ENCODE assay signal across 17 cellular contexts in genomic region chr11:61345170-61345610, GRCh38. TPM values are rescaled to one million over a fixed set of nuclear protein-coding genes. Genes with fewer than 3 reads are reported as not detected.
A peak's percentile ranks its signal among the peaks of the same experiment; 100 is the strongest.
DNase-seq lines count a peak whose midpoint lies in the region; ATAC-seq and TF ChIP-seq lines count a peak whose summit lies in the region.
"Had no signal": no experiment of that assay in that cellular context is flagged by ENCODE, and none has a peak within 500 bp of the region (broad histone marks: within the 10 kb centered on the region; RNA-seq: fewer than 3 reads in every experiment).

No MANE protein-coding gene starts in this region.

- ATAC-seq in HG03442 (IDR thresholded peaks at IDR 0.05; ENCODE audit: unreplicated experiment) (no peak), HG03378 (IDR thresholded peaks at IDR 0.05; ENCODE audit: unreplicated experiment) (no peak)

- TF ChIP-seq CTCF in BE2C (IDR thresholded peaks at IDR 0.05; ENCODE audit: low read depth, low read length): no peak
- TF ChIP-seq CTCF in coronary artery (IDR thresholded peaks at IDR 0.05): no peak
- TF ChIP-seq CTCF in ovary (IDR thresholded peaks at IDR 0.05): no peak

- no peaks in the 10 kb centered on the region for H3K9me3 Mint-ChIP-seq in activated CD4-positive, alpha-beta memory T cell treated with anti-CD3 and anti-CD28 coated beads, Interleukin-2, amount 10 ng/mL, durations not matched to agents 7 days and 5 days
- H3K9me3 Mint-ChIP-seq: activated T-helper 2 cell treated with anti-CD3 and anti-CD28 coated beads, Interferon-gamma antibody, Interleukin-2, Interleukin-4, amounts not matched to agents 10 μg/mL and 5 μg/mL and 100 μg/mL, durations not matched to agents 14 hours and 24 hours and 36 hours had no signal

- H3K27ac ChIP-seq in coronary artery (peak overlapping the region in 1 of 2 donors; percentile 15), ovary (peak overlapping the region; percentile 55 to 77)
- H3K27ac ChIP-seq: ascending aorta, thoracic aorta had no signal

- H3K4me1 Mint-ChIP-seq in activated CD4-positive, alpha-beta memory T cell treated with anti-CD3 and anti-CD28 coated beads, Interleukin-2, amount 10 ng/mL, durations not matched to agents 7 days and 5 days: peaks cover 2% of the 10 kb centered on the region

- H3K36me3 ChIP-seq in BE2C: no peaks in the 10 kb centered on the region
- no peaks in the 10 kb centered on the region for H3K36me3 ChIP-seq in ovary

- intact Hi-C loops in ovary (cut with DNase I): no loop called here

- 5 to 40% (median 17%) methylated on average over 4 of the region's 4 CpGs for WGBS in ovary, 3 donors

- TF ChIP-seq EP300 in ovary (IDR thresholded peaks at IDR 0.05): no peak

- no peaks in the 10 kb centered on the region for H3K27me3 ChIP-seq in BE2C
- H3K27me3 ChIP-seq in ovary: no peaks in the 10 kb centered on the region
- H3K27me3 ChIP-seq: ascending aorta had no signal

- CTCF ChIA-PET in activated CD4-positive, alpha-beta memory T cell treated with anti-CD3 and anti-CD28 coated beads, Interleukin-2, amount 10 ng/mL, durations not matched to agents 7 days and 5 days (lab: Charles Lee): interaction anchor here (4.3 kb wide), 1 partner anchor 9 kb away, joined by 22 read pairs; no protein-coding TSS in a partner anchor

- H3K36me3 Mint-ChIP-seq in activated CD4-positive, alpha-beta memory T cell treated with anti-CD3 and anti-CD28 coated beads, Interleukin-2, amount 10 ng/mL, durations not matched to agents 7 days and 5 days (ENCODE audit: low read depth): peaks cover 8% of the 10 kb centered on the region

- no peak overlapping the region for H3K27ac Mint-ChIP-seq in activated CD4-positive, alpha-beta memory T cell treated with anti-CD3 and anti-CD28 coated beads, Interleukin-2, amount 10 ng/mL, durations not matched to agents 7 days and 5 days
- H3K27ac Mint-ChIP-seq: activated T-helper 2 cell treated with anti-CD3 and anti-CD28 coated beads, Interferon-gamma antibody, Interleukin-2, Interleukin-4, amounts not matched to agents 10 μg/mL and 5 μg/mL and 100 μg/mL, durations not matched to agents 14 hours and 24 hours and 36 hours had no signal

- no peaks in the 10 kb centered on the region for H3K27me3 Mint-ChIP-seq in activated CD4-positive, alpha-beta memory T cell treated with anti-CD3 and anti-CD28 coated beads, Interleukin-2, amount 10 ng/mL, durations not matched to agents 7 days and 5 days

- POLR2A ChIA-PET in activated CD4-positive, alpha-beta memory T cell treated with anti-CD3 and anti-CD28 coated beads, Interleukin-2, amount 10 ng/mL, durations not matched to agents 7 days and 5 days (lab: Charles Lee): no interaction called here

- H3K4me1 ChIP-seq in BE2C (peaks cover 10% of the 10 kb centered on the region), ovary (ENCODE audit: insufficient read depth) (peaks cover 15% of the 10 kb centered on the region)
- H3K4me1 ChIP-seq: ascending aorta had no signal

- H3K4me3 Mint-ChIP-seq in activated CD4-positive, alpha-beta memory T cell treated with anti-CD3 and anti-CD28 coated beads, Interleukin-2, amount 10 ng/mL, durations not matched to agents 7 days and 5 days: no peak overlapping the region

- DNase-seq in BE2C (peak; percentile 82), NCI-H2227 treated with DMSO at 0.1 percent for 48 hours (lab: John Stamatoyannopoulos, UW) (peak; percentile 21), coronary artery (ENCODE audit: low spot score) (peak; percentile 69), ovary (peak in 3 of 5 donors; percentile 55 to 65 (median 59))
- DNase-seq in activated CD4-positive, alpha-beta T cell treated with anti-CD3 and anti-CD28 coated beads for 1 hour: no peak
- DNase-seq in activated CD4-positive, alpha-beta memory T cell treated with anti-CD3 and anti-CD28 coated beads, Interleukin-2, amount 10 ng/mL, durations not matched to agents 7 days and 5 days: no peak
- DNase-seq: activated CD4-positive, alpha-beta T cell treated with anti-CD3 and anti-CD28 coated beads, Interleukin-2, amount 50 U/mL, for 48 hours; AML-193; DMS79; Right ventricle myocardium superior; stimulated activated CD4-positive, alpha-beta T cell treated with anti-CD3 and anti-CD28 coated beads, Interleukin-15, amount 100 ng/mL, for 24 hours; T1000 had no signal

- H3K4me3 ChIP-seq in BE2C (ENCODE audit: low read depth, low read length): no peak overlapping the region
- no peak overlapping the region for H3K4me3 ChIP-seq in coronary artery
- H3K4me3 ChIP-seq in ovary: no peak overlapping the region
- H3K4me3 ChIP-seq: ascending aorta, thoracic aorta had no signal

- no peak for TF ChIP-seq POLR2A in ovary (IDR thresholded peaks at IDR 0.05)

- H3K9me3 ChIP-seq in BE2C (no peaks in the 10 kb centered on the region), ovary (no peaks in the 10 kb centered on the region)
- H3K9me3 ChIP-seq: ascending aorta, thoracic aorta had no signal

RNA-seq across cellular contexts. Expression of gene TKFC, which starts 12.2 kb away (rescaled TPM):
- 53.8 TPM for polyA plus RNA-seq in BE2C (2012; ENCODE audit: insufficient read depth, insufficient read length, low read depth)
- total RNA-seq in ovary: 10 to 100 TPM; 19.0 to 41.4 (median 36.3) TPM
- 10 to 100 TPM; 22.6 to 27.0 TPM for polyA plus RNA-seq in ovary
- total RNA-seq in activated CD4-positive, alpha-beta memory T cell treated with anti-CD3 and anti-CD28 coated beads, Interleukin-2, amount 10 ng/mL, durations not matched to agents 7 days and 5 days: 10 to 100 TPM; 49.6 to 51.5 TPM

RNA-seq across cellular contexts. Expression of gene DDB1, which starts 12.3 kb away (rescaled TPM):
- polyA plus RNA-seq in BE2C (2012; ENCODE audit: insufficient read depth, insufficient read length, low read depth): 95.8 TPM
- 100 to 1,000 TPM; 117 to 264 (median 217) TPM for total RNA-seq in ovary
- polyA plus RNA-seq in ovary: 100 to 1,000 TPM; 137 to 270 TPM
- 100 to 1,000 TPM; 166 to 174 TPM for total RNA-seq in activated CD4-positive, alpha-beta memory T cell treated with anti-CD3 and anti-CD28 coated beads, Interleukin-2, amount 10 ng/mL, durations not matched to agents 7 days and 5 days

RNA-seq across cellular contexts. Expression of gene CYB561A3, which starts 16.5 kb away (rescaled TPM):
- polyA plus RNA-seq in BE2C (2012; ENCODE audit: insufficient read depth, insufficient read length, low read depth): 16.2 TPM
- 10 to 100 TPM; 24.1 to 58.3 (median 44.1) TPM for total RNA-seq in ovary
- 10 to 100 TPM; 33.4 to 45.7 TPM for polyA plus RNA-seq in ovary
- 10 to 100 TPM; 36.0 to 38.6 TPM for total RNA-seq in activated CD4-positive, alpha-beta memory T cell treated with anti-CD3 and anti-CD28 coated beads, Interleukin-2, amount 10 ng/mL, durations not matched to agents 7 days and 5 days

RNA-seq across cellular contexts. Expression of gene TMEM138, which starts 17.0 kb away (rescaled TPM):
- polyA plus RNA-seq in BE2C (2012; ENCODE audit: insufficient read depth, insufficient read length, low read depth): 63.4 TPM
- 100 to 1,000 TPM in 1 of 7 donors, 10 to 100 TPM in 6; 21.5 to 102 (median 53.4) TPM for total RNA-seq in ovary
- 100 to 1,000 TPM in 1 of 2 donors, 10 to 100 TPM in 1; 33.7 to 115 TPM for polyA plus RNA-seq in ovary
- total RNA-seq in activated CD4-positive, alpha-beta memory T cell treated with anti-CD3 and anti-CD28 coated beads, Interleukin-2, amount 10 ng/mL, durations not matched to agents 7 days and 5 days: 10 to 100 TPM; 45.5 to 50.0 TPM

RNA-seq across cellular contexts. Expression of gene TMEM216, which starts 47.2 kb away (rescaled TPM):
- polyA plus RNA-seq in BE2C (2012; ENCODE audit: insufficient read depth, insufficient read length, low read depth): 32.9 TPM
- total RNA-seq in ovary: 10 to 100 TPM; 20.2 to 32.6 (median 24.2) TPM
- 10 to 100 TPM; 29.1 to 34.6 TPM for polyA plus RNA-seq in ovary
- total RNA-seq in activated CD4-positive, alpha-beta memory T cell treated with anti-CD3 and anti-CD28 coated beads, Interleukin-2, amount 10 ng/mL, durations not matched to agents 7 days and 5 days: 1 to 10 TPM; 7.6 to 9.3 TPM

Comparison
In these comparisons a context has a peak if more than half of its experiments do, and no peak if none do; other contexts are left out.
1. DNase-seq: peak in BE2C (single experiment), NCI-H2227 treated with DMSO at 0.1 percent for 48 hours (single experiment), coronary artery (single experiment) and ovary (3 of 5); none in activated CD4-positive, alpha-beta T cell treated with anti-CD3 and anti-CD28 coated beads for 1 hour (single experiment) and activated CD4-positive, alpha-beta memory T cell treated with anti-CD3 and anti-CD28 coated beads, Interleukin-2, amount 10 ng/mL, durations not matched to agents 7 days and 5 days (single experiment).